23 cellular contexts compared by ENCODE assay signal in the genomic region with DNA sequence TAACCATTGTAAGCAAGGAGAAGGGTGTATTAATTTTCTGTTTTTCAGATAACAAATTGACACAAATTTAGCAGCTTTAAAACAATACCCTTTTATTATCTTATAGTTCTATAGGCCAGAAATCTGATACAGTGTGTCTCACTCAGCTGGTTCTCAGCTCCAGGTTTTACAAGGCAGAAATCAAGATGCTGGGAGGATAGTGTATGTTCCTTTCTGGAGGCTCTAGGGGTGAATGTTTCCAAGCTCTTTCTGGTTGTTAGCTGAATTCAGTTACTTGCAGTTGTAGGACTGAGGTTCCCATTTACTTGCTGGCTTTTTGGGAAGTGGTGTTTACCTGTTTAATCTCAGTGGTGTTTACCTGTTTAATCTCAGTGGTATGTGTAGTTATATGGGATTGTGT.
"Had no signal": no experiment of that assay in that cellular context is flagged by ENCODE, and none has a peak within 500 bp of the region (broad histone marks: within the 10 kb centered on the region; RNA-seq: fewer than 3 reads in every experiment).

No MANE protein-coding gene starts in this region.

- H3K27ac ChIP-seq: coronary artery, esophagus muscularis mucosa, foreskin keratinocyte, gastroesophageal sphincter, lower lobe of right lung, neural progenitor cell, parathyroid adenoma, right lobe of liver, thyroid gland, vagina had no signal

- H3K9me3 ChIP-seq: esophagus muscularis mucosa, gastroesophageal sphincter, lower lobe of right lung, mucosa of descending colon, right lobe of liver, thyroid gland, vagina had no signal

- DNase-seq: dermis blood vessel endothelial cell; effector memory CD4-positive, alpha-beta T cell; foreskin keratinocyte; glutamatergic neuron; left ventricle myocardium superior; lower lobe of right lung; mesenchymal stem cell; mucosa of descending colon; naive thymus-derived CD4-positive, alpha-beta T cell; right lobe of liver; stimulated activated CD4-positive, alpha-beta T cell treated with anti-CD3 and anti-CD28 coated beads, Interleukin-15, amount 100 ng/mL, for 24 hours; stimulated activated CD4-positive, alpha-beta T cell treated with anti-CD3 and anti-CD28 coated beads, Interleukin-4, amount 100 ng/mL, for 1 hour; stimulated activated CD8-positive, alpha-beta memory T cell treated with anti-CD3 and anti-CD28 coated beads, Interleukin-4, amount 100 ng/mL, for 48 hours; stimulated activated naive CD4-positive, alpha-beta T cell; stimulated activated naive CD8-positive, alpha-beta T cell treated with anti-CD3 and anti-CD28 coated beads, Interleukin-15, amount 100 ng/mL, for 72 hours; thyroid gland; trophoblast cell had no signal

- H3K27me3 ChIP-seq: esophagus muscularis mucosa, foreskin keratinocyte, gastroesophageal sphincter, neural progenitor cell, right lobe of liver, thyroid gland, vagina had no signal

- ATAC-seq: foreskin keratinocyte; gastroesophageal sphincter; left ventricle myocardium superior; lower lobe of right lung; naive thymus-derived CD4-positive, alpha-beta T cell; right lobe of liver; stimulated activated naive CD8-positive, alpha-beta T cell treated with anti-CD3 and anti-CD28 coated beads, Interleukin-15, amount 100 ng/mL, for 72 hours had no signal

- H3K4me3 ChIP-seq: coronary artery, esophagus muscularis mucosa, gastroesophageal sphincter, lower lobe of right lung, mucosa of descending colon, neural progenitor cell, right lobe of liver, thyroid gland, vagina had no signal

- H3K4me1 ChIP-seq: esophagus muscularis mucosa, gastroesophageal sphincter, lower lobe of right lung, neural progenitor cell, parathyroid adenoma, right lobe of liver, thyroid gland, vagina had no signal

- H3K36me3 ChIP-seq: esophagus muscularis mucosa, gastroesophageal sphincter, lower lobe of right lung, neural progenitor cell, right lobe of liver, thyroid gland, vagina had no signal
